In the genomic region with DNA sequence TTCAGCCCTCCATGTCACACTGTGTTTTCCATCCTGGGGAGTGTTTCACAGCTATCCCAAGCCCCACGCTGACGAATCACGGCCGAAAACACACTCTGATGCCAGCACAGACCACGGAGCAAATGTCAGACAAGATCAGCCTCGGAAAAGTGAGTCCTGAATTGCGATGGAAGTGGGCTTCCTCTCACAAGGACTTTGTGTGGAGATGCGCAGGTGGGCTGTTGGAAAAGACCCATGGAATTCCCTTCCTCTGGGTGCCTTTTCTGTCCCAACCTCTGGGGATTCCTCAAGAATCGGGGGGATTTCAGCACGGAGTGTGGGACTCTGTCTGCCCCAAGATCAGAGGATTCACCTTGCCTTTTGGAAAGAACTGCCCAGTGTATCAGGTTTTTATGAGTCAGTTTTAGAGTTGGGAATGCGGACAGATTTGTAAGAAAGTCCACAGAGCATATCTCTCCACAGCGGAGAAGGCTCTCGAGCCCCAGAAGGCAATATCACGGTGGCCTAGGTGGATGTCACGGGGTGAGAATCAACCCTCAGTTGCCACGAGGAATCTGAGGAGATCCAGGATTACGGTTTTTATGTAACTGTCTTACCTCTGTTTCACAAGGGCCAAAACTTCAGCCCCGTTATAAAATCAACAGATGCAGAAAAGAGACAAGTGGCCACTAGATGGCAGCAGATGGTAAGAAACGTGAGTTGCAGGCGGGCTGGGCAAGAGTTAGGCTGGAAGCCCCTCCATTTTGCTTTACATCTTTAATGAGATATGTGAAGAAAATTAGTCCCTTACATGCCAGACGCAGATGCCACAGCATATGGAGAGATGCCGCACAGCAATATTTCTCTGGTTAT, we compare ENCODE assay signal across 8 cellular contexts.
DNase-seq lines count a peak whose midpoint lies in the region; TF ChIP-seq lines count a peak whose summit lies in the region.

No MANE protein-coding gene starts in this region.

- no peaks in the 10 kb centered on the region for H3K9me3 ChIP-seq in adipocyte (ENCODE audit: control insufficient read depth, low read length)
- H3K9me3 ChIP-seq in left ventricle myocardium inferior (replicated peaks) = no peaks in the 10 kb centered on the region
- H3K9me3 ChIP-seq in prostate gland = no peaks in the 10 kb centered on the region

- no peak overlapping the region for H3K27ac ChIP-seq in left ventricle myocardium inferior (replicated peaks)
- no peak overlapping the region for H3K27ac ChIP-seq in prostate gland

- H3K4me1 ChIP-seq in adipocyte (ENCODE audit: control insufficient read depth, insufficient read depth, low read length) = peaks cover 7% of the 10 kb centered on the region
- no peaks in the 10 kb centered on the region for H3K4me1 ChIP-seq in left ventricle myocardium inferior
- no peaks in the 10 kb centered on the region for H3K4me1 ChIP-seq in prostate gland (replicated peaks)

- TF ChIP-seq POLR2A in prostate gland (IDR thresholded peaks at IDR 0.05) = no peak

- intact Hi-C loops in left ventricle myocardium inferior (cut with micrococcal nuclease) (no loop called here), prostate gland (cut with DNase I) (loop anchor here (5.0 to 10.0 kb wide), 2 partner anchors 265 to 458 kb away; no protein-coding TSS in a partner anchor)

- H3K36me3 ChIP-seq in adipocyte (ENCODE audit: control insufficient read depth, insufficient read depth, low read length, severe bottlenecking) (no peaks in the 10 kb centered on the region), left ventricle myocardium inferior (no peaks in the 10 kb centered on the region), prostate gland (no peaks in the 10 kb centered on the region)

- TF ChIP-seq CTCF in AG09319 (IDR thresholded peaks at IDR 0.05; ENCODE audit: low read depth, low read length) (peak; percentile 79), GM13976 (IDR thresholded peaks at IDR 0.05; ENCODE audit: borderline replicate concordance, control extremely low read depth, extremely low read depth, insufficient read depth, missing control alignments) (peak; percentile 67), left ventricle myocardium inferior (IDR thresholded peaks at IDR 0.05; ENCODE audit: borderline replicate concordance) (peak; percentile 89), prostate gland (IDR thresholded peaks at IDR 0.05) (peak; percentile 68 to 90 (median 74))

- 51% methylated on average over 22 of the region's 22 CpGs for WGBS in prostate gland

- H3K4me3 ChIP-seq in adipocyte (ENCODE audit: low read length) = no peak overlapping the region
- no peak overlapping the region for H3K4me3 ChIP-seq in left ventricle myocardium inferior
- no peak overlapping the region for H3K4me3 ChIP-seq in prostate gland

- in situ Hi-C loops in GM13976 (cut with MboI; ENCODE audit: low sequenced_read_pairs, unreplicated experiment) = loop anchor here (10.0 kb wide), 1 partner anchor 468 kb away; no protein-coding TSS in a partner anchor

- no peak overlapping the region for H3K9ac ChIP-seq in adipocyte (ENCODE audit: low read length)

- peak; percentile 35 for DNase-seq in AG09319 (ENCODE audit: extremely low read depth, low read depth)
- peak; percentile 81 for DNase-seq in GM13976 (ENCODE audit: low spot score)
- peak; percentile 87 for DNase-seq in NCI-H2227 (lab: John Stamatoyannopoulos, UW; ENCODE audit: unreplicated experiment)
- DNase-seq in adipocyte (ENCODE audit: low read depth) = peak; percentile 94
- peak; percentile 22 for DNase-seq in left ventricle myocardium inferior
- peak; percentile 67 for DNase-seq in prostate gland (ENCODE audit: low spot score)
- no peak for DNase-seq in GOT3 (lab: John Stamatoyannopoulos, UW)
- DNase-seq in activated naive CD4-positive, alpha-beta T cell treated with anti-CD3 and anti-CD28 coated beads, Interleukin-2, amount 50 U/mL, for 16 hours = no peak

- H3K27me3 ChIP-seq in adipocyte (replicated peaks; ENCODE audit: control insufficient read depth, insufficient read depth, low read length) = peaks cover 80% of the 10 kb centered on the region
- H3K27me3 ChIP-seq in left ventricle myocardium inferior (ENCODE audit: low read depth) = peaks cover 44% of the 10 kb centered on the region
- H3K27me3 ChIP-seq in prostate gland (replicated peaks; ENCODE audit: insufficient read depth) = no peaks in the 10 kb centered on the region

Comparison
In these comparisons a context has a peak if more than half of its experiments do, and no peak if none do; other contexts are left out.
1. DNase-seq: peak in AG09319 (single experiment), GM13976 (single experiment), NCI-H2227 (single experiment), adipocyte (single experiment), left ventricle myocardium inferior (single experiment) and prostate gland (single experiment); none in GOT3 (single experiment) and activated naive CD4-positive, alpha-beta T cell treated with anti-CD3 and anti-CD28 coated beads, Interleukin-2, amount 50 U/mL, for 16 hours (single experiment).
2. Peak in every context shown above with its lines, with median percentiles within 50 percentile points of each other: CTCF ChIP-seq.